ENCODE assay signal across 23 cellular contexts in the genomic region with DNA sequence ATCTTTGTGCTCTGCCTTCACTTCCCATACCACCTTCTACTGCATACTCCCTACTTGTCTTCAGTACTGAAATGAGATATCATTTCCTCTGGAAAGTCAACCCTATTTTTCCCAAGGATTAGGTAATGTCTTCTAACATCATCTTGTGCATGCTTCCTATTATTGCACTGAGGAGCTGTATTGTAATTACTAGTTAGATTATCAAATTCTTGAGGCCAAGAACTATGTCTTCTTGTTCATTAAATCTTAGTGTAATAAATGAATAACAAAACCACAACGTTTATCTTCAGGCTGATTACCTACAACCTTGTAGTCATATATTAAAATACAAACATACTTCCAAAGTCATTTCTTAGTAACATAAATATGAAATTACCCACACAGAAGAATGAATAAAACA.
A peak's percentile ranks its signal among the peaks of the same experiment; 100 is the strongest.
DNase-seq lines count a peak whose midpoint lies in the region; ATAC-seq, FAIRE-seq and TF ChIP-seq lines count a peak whose summit lies in the region.
"Had no signal": no experiment of that assay in that cellular context is flagged by ENCODE, and none has a peak within 500 bp of the region (broad histone marks: within the 10 kb centered on the region; RNA-seq: fewer than 3 reads in every experiment).

No MANE protein-coding gene starts in this region.

- H3K36me3 Mint-ChIP-seq in nephron progenitor cell (ENCODE audit: low read depth) (peaks cover 34% of the 10 kb centered on the region), GM23338 (ENCODE audit: low read depth) (peaks cover 9% of the 10 kb centered on the region; the same call in 2 of the 3 replicates)

- no peak overlapping the region for H2BK120ac ChIP-seq in IMR-90 (ENCODE audit: low read depth, low read length)

- H3K36me3 ChIP-seq in IMR-90 (ENCODE audit: control insufficient read depth, insufficient read depth, low read length) (no peaks in the 10 kb centered on the region), gastroesophageal sphincter (no peaks in the 10 kb centered on the region), ascending aorta (no peaks in the 10 kb centered on the region), GM23338 (ENCODE audit: insufficient read depth) (no peaks in the 10 kb centered on the region)

- no peak for TF ChIP-seq RAD21 in IMR-90 (IDR thresholded peaks at IDR 0.05; ENCODE audit: low read length)

- H3K9me3 ChIP-seq in IMR-90 (ENCODE audit: control insufficient read depth, insufficient read depth, low read length), result no peaks in the 10 kb centered on the region
- H3K9me3 ChIP-seq in gastroesophageal sphincter, result peaks cover 0 to 8% (median 0%) of the 10 kb centered on the region in 3 donors
- H3K9me3 ChIP-seq in ascending aorta, result peaks cover 5 to 8% of the 10 kb centered on the region in 2 donors
- H3K9me3 ChIP-seq: Caco-2 had no signal

- in situ Hi-C loops in IMR-90 (cut with MboI; ENCODE audit: low sequenced_read_pairs), result no loop called here

- H3K4ac ChIP-seq in IMR-90 (ENCODE audit: low read depth, low read length), result no peak overlapping the region

- H3K9me3 Mint-ChIP-seq in nephron progenitor cell (peaks cover 34% of the 10 kb centered on the region), GM23338 (peaks cover 14% of the 10 kb centered on the region; the same call in 2 of the 3 replicates)

- no peaks in the 10 kb centered on the region for H3K9me1 ChIP-seq in IMR-90 (ENCODE audit: insufficient read depth, low read length)

- H3K14ac ChIP-seq in IMR-90 (replicated peaks; ENCODE audit: low read depth, low read length), result no peak overlapping the region

- no CpG with 5 or more reads among the region's 1 CpG for WGBS in IMR-90 (ENCODE audit: extremely low coverage in 2 of 2, insufficient read length in 1 of 2), 2 experiments
- 63 to 71% methylated on average over 1 of the region's 1 CpG for whole genome bisulfite sequencing in gastroesophageal sphincter (ENCODE audit: low coverage in 1 of 2), 2 donors

- TF ChIP-seq POLR2A in IMR-90 (IDR thresholded peaks at IDR 0.05; ENCODE audit: low read depth, low read length) (no peak), gastroesophageal sphincter (IDR thresholded peaks at IDR 0.05) (no peak)

- H3K27me3 Mint-ChIP-seq in nephron progenitor cell (ENCODE audit: low read depth, poor library complexity), result no peaks in the 10 kb centered on the region
- no peaks in the 10 kb centered on the region for H3K27me3 Mint-ChIP-seq in GM23338 (ENCODE audit: insufficient read depth, low read depth, poor library complexity)
- H3K27me3 Mint-ChIP-seq: B cell; CD4-positive, CD25-positive, alpha-beta regulatory T cell had no signal

- no peak overlapping the region for H3K56ac ChIP-seq in IMR-90 (ENCODE audit: extremely low read depth, insufficient read depth, low read length)

- H3K27ac ChIP-seq in IMR-90 (ENCODE audit: insufficient read depth, low read length), result no peak overlapping the region
- no peak overlapping the region for H3K27ac ChIP-seq in gastroesophageal sphincter
- no peak overlapping the region for H3K27ac ChIP-seq in ascending aorta
- no peak overlapping the region for H3K27ac ChIP-seq in GM23338 (ENCODE audit: low read depth)
- H3K27ac ChIP-seq: 22Rv1, BLaER1, C4-2B had no signal

- no peaks in the 10 kb centered on the region; a peak in 1 of 4 replicates for H3K79me1 ChIP-seq in IMR-90 (ENCODE audit: low read depth in 1 of 2, low read length in 2 of 2)

- H4K91ac ChIP-seq in IMR-90 (ENCODE audit: insufficient read depth, low read depth, low read length), result no peak overlapping the region

- intact Hi-C loops in IMR-90 (cut with micrococcal nuclease), result no loop called here
- intact Hi-C loops in ascending aorta (cut with DNase I), result no loop called here

- no peak for ATAC-seq in IMR-90 (ENCODE audit: low read depth)
- no peak for ATAC-seq in gastroesophageal sphincter
- ATAC-seq in GM23338, result no peak
- ATAC-seq: CD8-positive, alpha-beta T cell had no signal

- CTCF ChIA-PET in IMR-90 (lab: Yijun Ruan, JAX), result no interaction called here

- H3K4me1 ChIP-seq in IMR-90 (ENCODE audit: control insufficient read depth, insufficient read depth, low read length), result no peaks in the 10 kb centered on the region
- no peaks in the 10 kb centered on the region for H3K4me1 ChIP-seq in gastroesophageal sphincter
- no peaks in the 10 kb centered on the region for H3K4me1 ChIP-seq in ascending aorta
- no peaks in the 10 kb centered on the region for H3K4me1 ChIP-seq in GM23338 (ENCODE audit: insufficient read depth)
- H3K4me1 ChIP-seq: BLaER1, Caco-2 had no signal

- H3K79me2 ChIP-seq in GM23338 (replicated peaks; ENCODE audit: insufficient read depth), result no peaks in the 10 kb centered on the region

- no peak overlapping the region for H2AK9ac ChIP-seq in IMR-90 (replicated peaks; ENCODE audit: low read depth, low read length, poor library complexity)

- H3K9me2 ChIP-seq in GM23338 (ENCODE audit: insufficient read depth), result no peaks in the 10 kb centered on the region

- no peak for TF ChIP-seq EP300 in gastroesophageal sphincter (IDR thresholded peaks at IDR 0.05)

- H4K20me1 ChIP-seq in IMR-90 (ENCODE audit: insufficient read depth, low read length) (no peaks in the 10 kb centered on the region), GM23338 (replicated peaks; ENCODE audit: insufficient read depth) (no peaks in the 10 kb centered on the region; the same call in 1 of the 2 replicates)
- H4K20me1 ChIP-seq: BLaER1 had no signal

- H3K4me3 Mint-ChIP-seq in nephron progenitor cell, result no peak overlapping the region
- H3K4me3 Mint-ChIP-seq in GM23338, result no peak overlapping the region
- H3K4me3 Mint-ChIP-seq: B cell; CD4-positive, CD25-positive, alpha-beta regulatory T cell; CD8-positive, alpha-beta T cell had no signal

- H4K5ac ChIP-seq in IMR-90 (ENCODE audit: low read depth, low read length), result no peak overlapping the region

- dilution Hi-C loops in IMR-90 (cut with HindIII; ENCODE audit: low sequenced_read_pairs, unreplicated experiment), result no loop called here

- FAIRE-seq in islet of Langerhans (lab: Jason Lieb, UNC), result peak; percentile 9
- FAIRE-seq: A204.1, GM12892, GM19239, H1 had no signal

- no peak for TF ChIP-seq CTCF in IMR-90 (conservative IDR thresholded peaks at IDR 0.05; ENCODE audit: low read depth, low read length)
- no peak for TF ChIP-seq CTCF in gastroesophageal sphincter (IDR thresholded peaks at IDR 0.05)
- TF ChIP-seq CTCF in ascending aorta (IDR thresholded peaks at IDR 0.05), result no peak
- no peak for TF ChIP-seq CTCF in nephron progenitor cell (IDR thresholded peaks at IDR 0.05)
- no peak for TF ChIP-seq CTCF in GM23338 (conservative IDR thresholded peaks at IDR 0.05; ENCODE audit: low read depth in 2 of 2)

- no peak overlapping the region for H2BK15ac ChIP-seq in IMR-90 (ENCODE audit: low read depth, low read length)

- H2BK5ac ChIP-seq in IMR-90 (ENCODE audit: low read depth, low read length, poor library complexity, severe bottlenecking), result no peak overlapping the region

- no peaks in the 10 kb centered on the region for H3K27me3 ChIP-seq in IMR-90 (ENCODE audit: control insufficient read depth, insufficient read depth, low read length)
- no peaks in the 10 kb centered on the region for H3K27me3 ChIP-seq in gastroesophageal sphincter
- no peaks in the 10 kb centered on the region for H3K27me3 ChIP-seq in ascending aorta
- no peaks in the 10 kb centered on the region for H3K27me3 ChIP-seq in GM23338 (ENCODE audit: insufficient read depth)
- H3K27me3 ChIP-seq: BLaER1 had no signal

- H3K9ac ChIP-seq in IMR-90 (ENCODE audit: low read depth, low read length), result no peak overlapping the region
- H3K9ac ChIP-seq: BLaER1 had no signal

- H2AFZ ChIP-seq in IMR-90 (replicated peaks; ENCODE audit: low read length, poor library complexity) (no peak overlapping the region), GM23338 (no peak overlapping the region)

- no peak overlapping the region for H4K8ac ChIP-seq in IMR-90 (ENCODE audit: low read depth in 2 of 2, low read length in 2 of 2)

- BruUV-seq in IMR-90 (replicated peaks; lab: Mats Ljungman, UMichigan), result no TSS peak

- H3K4me1 Mint-ChIP-seq in nephron progenitor cell, result no peaks in the 10 kb centered on the region
- H3K4me1 Mint-ChIP-seq in GM23338, result no peaks in the 10 kb centered on the region
- H3K4me1 Mint-ChIP-seq: B cell had no signal

- no peaks in the 10 kb centered on the region for H3F3A ChIP-seq in GM23338 (replicated peaks; ENCODE audit: low read depth)

- POLR2A ChIA-PET in IMR-90 (lab: Charles Lee; ENCODE audit: unreplicated experiment), result no interaction called here

- no peak overlapping the region for H3K27ac Mint-ChIP-seq in nephron progenitor cell
- no peak overlapping the region for H3K27ac Mint-ChIP-seq in GM23338
- H3K27ac Mint-ChIP-seq: B cell; CD4-positive, CD25-positive, alpha-beta regulatory T cell; CD8-positive, alpha-beta T cell had no signal

- no peak overlapping the region for H3K4me2 ChIP-seq in IMR-90 (ENCODE audit: low read depth, low read length)
- H3K4me2 ChIP-seq in GM23338, result no peak overlapping the region
- H3K4me2 ChIP-seq: BLaER1 had no signal

- no peak overlapping the region for H3K23ac ChIP-seq in IMR-90 (ENCODE audit: low read depth, low read length)

- no peak overlapping the region for H3K18ac ChIP-seq in IMR-90 (ENCODE audit: low read depth, low read length)

- H3K4me3 ChIP-seq in IMR-90 (ENCODE audit: insufficient read depth, low read depth, low read length) (no peak overlapping the region), gastroesophageal sphincter (no peak overlapping the region), ascending aorta (no peak overlapping the region), GM23338 (no peak overlapping the region)
- H3K4me3 ChIP-seq: BLaER1 had no signal

- DNase-seq in EH (ENCODE audit: low read depth) (peak; percentile 13), IMR-90 (peak; percentile 19), astrocyte of the hippocampus (ENCODE audit: low read depth, low spot score) (peak; percentile 15), ascending aorta (ENCODE audit: low spot score in 2 of 2) (no peak), nephron progenitor cell (no peak), GM23338 (ENCODE audit: low spot score) (no peak)
- DNase-seq: Caco-2; CD4-positive, CD25-positive, alpha-beta regulatory T cell; CD8-positive, alpha-beta T cell; DMS153; DMS79; H7; HCEC 1CT had no signal

- no peak overlapping the region for H2AK5ac ChIP-seq in IMR-90 (ENCODE audit: low read depth, low read length)

- no peak overlapping the region for H2BK20ac ChIP-seq in IMR-90 (ENCODE audit: low read depth, low read length)

Comparison
In these comparisons a context has a peak if more than half of its experiments do, and no peak if none do; other contexts are left out.
1. DNase-seq: peak in EH (single experiment), IMR-90 (single experiment) and astrocyte of the hippocampus (single experiment); none in ascending aorta (0 of 2), nephron progenitor cell (single experiment) and GM23338 (single experiment).